ENCODE assay signal across 31 cellular contexts in genomic region chr11:16026849-16027248, GRCh38.
"Had no signal": no experiment of that assay in that cellular context is flagged by ENCODE, and none has a peak within 500 bp of the region (broad histone marks: within the 10 kb centered on the region; RNA-seq: fewer than 3 reads in every experiment).

No MANE protein-coding gene starts in this region.

- DNase-seq: activated B cell treated with CpG ODN at 0.5 μM for 24 hours; activated CD4-positive, alpha-beta T cell treated with anti-CD3 and anti-CD28 coated beads for 48 hours; activated CD4-positive, alpha-beta T cell treated with anti-CD3 and anti-CD28 coated beads, Interleukin-2, amount 50 U/mL, for 1 hour; activated CD4-positive, alpha-beta T cell treated with anti-CD3 and anti-CD28 coated beads, Interleukin-2, amount 50 U/mL, for 48 hours; activated CD8-positive, alpha-beta memory T cell treated with anti-CD3 and anti-CD28 coated beads for 24 hours; activated CD8-positive, alpha-beta T cell treated with anti-CD3 and anti-CD28 coated beads for 36 hours; activated effector memory CD4-positive, alpha-beta T cell treated with Interleukin-2 at 50 U/mL for 16 hours; activated gamma-delta T cell treated with Interleukin-2 at 50 U/mL for 16 hours; activated naive CD4-positive, alpha-beta T cell treated with anti-CD3 and anti-CD28 coated beads, Interleukin-2, amount 50 U/mL, for 16 hours; activated naive CD4-positive, alpha-beta T cell treated with Interleukin-2 at 50 U/mL for 16 hours; activated T-cell treated with anti-CD3 and anti-CD28 coated beads, Interleukin-2, amount 50 U/mL, for 4 hours; amniotic stem cell; anterior cingulate cortex; body of pancreas; caudate nucleus; cortex of kidney; dermis blood vessel endothelial cell; effector CD4-positive, alpha-beta T cell; effector memory CD8-positive, alpha-beta T cell; erythroblast; foreskin keratinocyte; heart right ventricle; T1000; WERI-Rb-1 had no signal

- H3K9me3 ChIP-seq: body of pancreas, esophagus muscularis mucosa, gastroesophageal sphincter, heart right ventricle had no signal

- H3K4me3 Mint-ChIP-seq: activated B cell treated with CpG ODN at 0.5 μM for 24 hours; activated CD8-positive, alpha-beta T cell treated with anti-CD3 and anti-CD28 coated beads for 36 hours; activated naive CD8-positive, alpha-beta T cell; activated T-cell treated with anti-CD3 and anti-CD28 coated beads, Interleukin-2, amount 50 U/mL, for 4 hours; activated T-helper 17 cell treated with anti-CD3 and anti-CD28 coated beads, Interleukin-2, amount 50 U/mL, for 72 hours; effector memory CD8-positive, alpha-beta T cell; T-helper 1 cell treated with Interleukin-12 subunit alpha and Interleukin-12 subunit beta and Interleukin-4 antibody, amounts not matched to agents 30 μg/mL and 1 μg/mL, for 36 hours; T-helper 2 cell treated with Interferon-gamma antibody and Interleukin-4, amounts not matched to agents 5 μg/mL and 100 μg/mL, for 36 hours had no signal

- H3K4me3 ChIP-seq: body of pancreas, esophagus muscularis mucosa, gastroesophageal sphincter, heart right ventricle had no signal

- H3K27me3 Mint-ChIP-seq: activated CD8-positive, alpha-beta T cell treated with anti-CD3 and anti-CD28 coated beads for 36 hours; activated naive CD8-positive, alpha-beta T cell; activated T-helper 17 cell treated with anti-CD3 and anti-CD28 coated beads, Interleukin-2, amount 50 U/mL, for 72 hours; effector memory CD8-positive, alpha-beta T cell had no signal

- H3K4me1 Mint-ChIP-seq: activated B cell treated with CpG ODN at 0.5 μM for 24 hours; activated T-helper 17 cell treated with anti-CD3 and anti-CD28 coated beads, Interleukin-2, amount 50 U/mL, for 72 hours had no signal

- H3K27ac Mint-ChIP-seq: activated B cell treated with CpG ODN at 0.5 μM for 24 hours; activated CD8-positive, alpha-beta T cell treated with anti-CD3 and anti-CD28 coated beads for 36 hours; activated naive CD8-positive, alpha-beta T cell; activated T-helper 17 cell treated with anti-CD3 and anti-CD28 coated beads, Interleukin-2, amount 50 U/mL, for 72 hours; effector memory CD8-positive, alpha-beta T cell; T-helper 1 cell treated with Interleukin-12 subunit alpha and Interleukin-12 subunit beta and Interleukin-4 antibody, amounts not matched to agents 30 μg/mL and 1 μg/mL, for 36 hours; T-helper 2 cell treated with Interferon-gamma antibody and Interleukin-4, amounts not matched to agents 5 μg/mL and 100 μg/mL, for 36 hours had no signal

- H3K9me3 Mint-ChIP-seq: activated B cell treated with CpG ODN at 0.5 μM for 24 hours; activated CD8-positive, alpha-beta T cell treated with anti-CD3 and anti-CD28 coated beads for 36 hours; activated T-helper 17 cell treated with anti-CD3 and anti-CD28 coated beads, Interleukin-2, amount 50 U/mL, for 72 hours; T-helper 1 cell treated with Interleukin-12 subunit alpha and Interleukin-12 subunit beta and Interleukin-4 antibody, amounts not matched to agents 30 μg/mL and 1 μg/mL, for 36 hours; T-helper 2 cell treated with Interferon-gamma antibody and Interleukin-4, amounts not matched to agents 5 μg/mL and 100 μg/mL, for 36 hours had no signal

- ATAC-seq: activated CD4-positive, CD25-positive, alpha-beta regulatory T cell treated with anti-CD3 and anti-CD28 coated beads, Interleukin-2, amount 50 U/mL, for 24 hours; activated CD8-positive, alpha-beta T cell treated with anti-CD3 and anti-CD28 coated beads for 36 hours; activated T-cell treated with anti-CD3 and anti-CD28 coated beads, Interleukin-2, amount 50 U/mL, for 4 hours; activated T-helper 17 cell treated with anti-CD3 and anti-CD28 coated beads, Interleukin-2, amount 50 U/mL, for 72 hours; body of pancreas; effector memory CD8-positive, alpha-beta T cell; foreskin keratinocyte; gastroesophageal sphincter; heart right ventricle had no signal

- H3K27ac ChIP-seq: body of pancreas, esophagus muscularis mucosa, foreskin keratinocyte, gastroesophageal sphincter, heart right ventricle, WERI-Rb-1 had no signal

- H3K4me1 ChIP-seq: body of pancreas, esophagus muscularis mucosa, foreskin keratinocyte, gastroesophageal sphincter had no signal

- H3K36me3 ChIP-seq: esophagus muscularis mucosa, gastroesophageal sphincter, WERI-Rb-1 had no signal

- H3K27me3 ChIP-seq: body of pancreas, esophagus muscularis mucosa, foreskin keratinocyte, gastroesophageal sphincter, heart right ventricle had no signal

- H3K36me3 Mint-ChIP-seq: activated naive CD8-positive, alpha-beta T cell had no signal
